In genomic region chr1:39635205-39635870, GRCh38 we compare ENCODE assay signal across 2 cellular contexts.
TF ChIP-seq lines count a peak whose summit lies in the region.

No MANE protein-coding gene starts in this region.

TF ChIP-seq in GM23338, 12 proteins besides CTCF, POLR2A, EP300 and RAD21:
- TF ChIP-seq ZNF462 (CRISPR knock-in tag; IDR thresholded peaks at IDR 0.05) (no peak), EZH2phosphoT487 (IDR thresholded peaks at IDR 0.05; ENCODE audit: unreplicated experiment) (no peak), EZH2 (IDR thresholded peaks at IDR 0.05; ENCODE audit: low read depth, unreplicated experiment) (no peak), CREB1 (CRISPR knock-in tag; IDR thresholded peaks at IDR 0.05; ENCODE audit: low read depth) (no peak), STAT1 (IDR thresholded peaks at IDR 0.05; ENCODE audit: unreplicated experiment) (no peak), JUNB (IDR thresholded peaks at IDR 0.05; ENCODE audit: unreplicated experiment) (no peak), ZNF331 (CRISPR knock-in tag; IDR thresholded peaks at IDR 0.05; ENCODE audit: low read depth) (no peak), REST (IDR thresholded peaks at IDR 0.05; ENCODE audit: unreplicated experiment) (no peak), ZNF114 (CRISPR knock-in tag; IDR thresholded peaks at IDR 0.05) (no peak), ETS1 (IDR thresholded peaks at IDR 0.05) (no peak), NANOG (IDR thresholded peaks at IDR 0.05; ENCODE audit: borderline replicate concordance) (no peak), POLR2AphosphoS5 (IDR thresholded peaks at IDR 0.05; ENCODE audit: low read depth) (no peak)
TF ChIP-seq in GM23338: peak in this region for 0.

TF ChIP-seq in H1, 55 proteins besides CTCF, POLR2A, EP300 and RAD21:
- TF ChIP-seq CREB1 (IDR thresholded peaks at IDR 0.05) (no peak), BRCA1 (IDR thresholded peaks at IDR 0.05; ENCODE audit: low read depth, low read length) (no peak), RBBP5 (IDR thresholded peaks at IDR 0.05; ENCODE audit: borderline replicate concordance, low read depth, low read length) (no peak), MAFK (IDR thresholded peaks at IDR 0.05; ENCODE audit: low read depth, low read length) (no peak), GABPA (IDR thresholded peaks at IDR 0.05; ENCODE audit: borderline replicate concordance, insufficient read depth, low read length) (no peak)
